16 cellular contexts compared by ENCODE assay signal in the genomic region with DNA sequence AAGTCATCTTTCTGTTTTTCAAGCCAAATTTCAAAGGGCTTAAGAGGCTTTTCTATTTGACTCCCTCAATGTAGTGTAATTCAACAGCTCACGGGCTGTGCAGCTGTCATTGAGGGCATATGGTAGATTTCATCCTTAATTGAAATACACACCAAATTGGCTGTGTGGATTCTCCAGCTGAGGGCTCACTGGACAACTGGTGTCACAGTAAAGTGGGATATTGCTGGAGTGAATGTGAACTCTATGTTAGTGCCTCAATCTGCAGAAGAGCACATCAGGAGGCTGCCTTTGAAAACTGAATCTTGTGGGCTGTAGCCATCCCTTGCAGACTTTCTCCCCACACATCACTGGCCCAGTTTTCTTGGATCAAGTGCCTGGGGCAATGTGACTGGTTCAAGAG.
DNase-seq lines count a peak whose midpoint lies in the region; TF ChIP-seq lines count a peak whose summit lies in the region.
"Had no signal": no experiment of that assay in that cellular context is flagged by ENCODE, and none has a peak within 500 bp of the region (broad histone marks: within the 10 kb centered on the region; RNA-seq: fewer than 3 reads in every experiment).

No MANE protein-coding gene starts in this region.

- peaks cover 17% of the 10 kb centered on the region for H3K4me1 ChIP-seq in BE2C
- H3K4me1 ChIP-seq: BLaER1 had no signal

- no peaks in the 10 kb centered on the region for H3K27me3 Mint-ChIP-seq in glutamatergic neuron (ENCODE audit: unreplicated experiment)

- peaks cover 3% of the 10 kb centered on the region for H3K36me3 Mint-ChIP-seq in glutamatergic neuron (ENCODE audit: unreplicated experiment)

- no peak overlapping the region for H3K4me3 Mint-ChIP-seq in glutamatergic neuron (ENCODE audit: unreplicated experiment)
- H3K4me3 Mint-ChIP-seq: HFFc6 had no signal

- peaks cover 3% of the 10 kb centered on the region for H3K4me1 Mint-ChIP-seq in glutamatergic neuron (ENCODE audit: low read depth, unreplicated experiment)

- no peak overlapping the region for H3K4me3 ChIP-seq in BE2C (ENCODE audit: low read depth, low read length)
- H3K4me3 ChIP-seq: BLaER1, SK-N-MC had no signal

- no peaks in the 10 kb centered on the region for H3K27me3 ChIP-seq in BE2C
- H3K27me3 ChIP-seq: BLaER1 had no signal

- peaks cover 4% of the 10 kb centered on the region for H3K36me3 ChIP-seq in BE2C

- no peaks in the 10 kb centered on the region for H3K9me3 ChIP-seq in BE2C
- H3K9me3 ChIP-seq: BLaER1 had no signal

- no peaks in the 10 kb centered on the region for H3K9me3 Mint-ChIP-seq in glutamatergic neuron (ENCODE audit: unreplicated experiment)
- H3K9me3 Mint-ChIP-seq: HFFc6 had no signal

- H3K27ac Mint-ChIP-seq in glutamatergic neuron (ENCODE audit: unreplicated experiment), result peak overlapping the region; percentile 40
- H3K27ac Mint-ChIP-seq: HFFc6 had no signal

- DNase-seq in NCI-H82 (lab: John Stamatoyannopoulos, UW), result peak; percentile 70
- no peak for DNase-seq in NCI-H82 treated with DMSO at 0.1 percent for 48 hours (lab: John Stamatoyannopoulos, UW; ENCODE audit: unreplicated experiment)
- DNase-seq in BE2C, result peak; percentile 47
- peak; percentile 68 for DNase-seq in RPMI7951 (ENCODE audit: low read depth)
- no peak for DNase-seq in glutamatergic neuron
- DNase-seq in D341Med (ENCODE audit: low spot score), result no peak
- no peak for DNase-seq in hypothalamus (lab: John Stamatoyannopoulos, UW)
- no peak for DNase-seq in islet precursor cell
- DNase-seq: HFFc6, Karpas-422, NCI-H187, NCI-H226, NCI-H526 treated with DMSO at 0.1 percent for 48 hours, PC-3 had no signal

- no peak for TF ChIP-seq CTCF in BE2C (IDR thresholded peaks at IDR 0.05; ENCODE audit: low read depth, low read length)
- TF ChIP-seq CTCF in glutamatergic neuron (IDR thresholded peaks at IDR 0.05; ENCODE audit: partially characterized antibody, unreplicated experiment), result no peak

Comparison
In these comparisons a context has a peak if more than half of its experiments do, and no peak if none do; other contexts are left out.
1. DNase-seq: peak in NCI-H82 (single experiment), BE2C (single experiment) and RPMI7951 (single experiment); none in NCI-H82 treated with DMSO at 0.1 percent for 48 hours (single experiment), glutamatergic neuron (single experiment), D341Med (single experiment), hypothalamus (0 of 51) and islet precursor cell (single experiment).